Comparison of ENCODE assay signal across 18 cellular contexts in the genomic region with DNA sequence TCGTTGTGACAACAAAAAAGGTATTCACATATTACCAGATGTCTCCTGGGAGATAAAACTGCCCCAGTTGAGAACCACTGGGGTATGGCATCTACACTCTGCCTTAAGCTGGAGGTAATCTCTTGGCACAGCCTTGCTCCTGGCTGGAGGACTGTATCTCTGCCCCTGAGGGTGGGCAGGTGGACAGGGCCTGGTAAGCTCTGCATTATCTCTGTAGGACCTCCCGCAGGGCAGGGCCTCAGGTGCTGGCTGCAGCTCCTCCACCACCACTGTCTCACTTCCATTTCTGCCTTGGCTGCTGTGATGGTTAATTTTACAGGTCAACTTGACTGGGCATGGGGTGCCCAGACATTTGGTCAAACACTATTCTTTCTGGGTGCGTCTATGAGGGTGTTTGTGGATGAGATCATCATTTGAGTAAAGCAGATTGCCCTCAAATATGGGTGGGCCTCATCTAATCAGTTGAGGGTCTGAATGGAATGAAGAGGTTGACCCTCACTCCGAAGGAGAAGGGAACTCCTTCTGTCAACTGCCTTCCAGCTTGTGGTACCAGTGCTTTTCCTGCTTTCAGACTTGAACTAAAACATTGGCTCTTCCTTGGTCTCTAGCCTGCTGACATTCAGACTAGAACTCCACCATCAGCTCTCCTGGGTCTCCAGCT. TPM values are rescaled to one million over a fixed set of nuclear protein-coding genes. Genes with fewer than 3 reads are reported as not detected.
DNase-seq lines count a peak whose midpoint lies in the region; ATAC-seq and TF ChIP-seq lines count a peak whose summit lies in the region.
"Had no signal": no experiment of that assay in that cellular context is flagged by ENCODE, and none has a peak within 500 bp of the region (broad histone marks: within the 10 kb centered on the region; RNA-seq: fewer than 3 reads in every experiment).

No MANE protein-coding gene starts in this region.

- POLR2A ChIA-PET in activated CD4-positive, alpha-beta memory T cell treated with anti-CD3 and anti-CD28 coated beads, Interleukin-2, amount 10 ng/mL, durations not matched to agents 7 days and 5 days (lab: Charles Lee) = no interaction called here
- POLR2A ChIA-PET in activated CD4-positive, alpha-beta memory T cell treated with anti-CD3 and anti-CD28 coated beads for 36 hours (lab: Charles Lee) = no interaction called here

- no peak overlapping the region for H3K27ac Mint-ChIP-seq in activated CD4-positive, alpha-beta memory T cell treated with anti-CD3 and anti-CD28 coated beads, Interleukin-2, amount 10 ng/mL, durations not matched to agents 7 days and 5 days
- no peak overlapping the region for H3K27ac Mint-ChIP-seq in activated CD4-positive, alpha-beta memory T cell treated with anti-CD3 and anti-CD28 coated beads for 36 hours
- no peak overlapping the region for H3K27ac Mint-ChIP-seq in natural killer cell treated with Interleukin-12 subunit alpha and Interleukin-12 subunit beta and Interleukin-15 and Interleukin-18, amount 100 ng/mL, for 72 hours
- H3K27ac Mint-ChIP-seq in natural killer cell = no peak overlapping the region
- H3K27ac Mint-ChIP-seq: CD14-positive monocyte; CD8-positive, alpha-beta T cell; HFFc6 had no signal

- H3K9me3 Mint-ChIP-seq in activated CD4-positive, alpha-beta memory T cell treated with anti-CD3 and anti-CD28 coated beads, Interleukin-2, amount 10 ng/mL, durations not matched to agents 7 days and 5 days = no peaks in the 10 kb centered on the region
- no peaks in the 10 kb centered on the region for H3K9me3 Mint-ChIP-seq in activated CD4-positive, alpha-beta memory T cell treated with anti-CD3 and anti-CD28 coated beads for 36 hours
- no peaks in the 10 kb centered on the region for H3K9me3 Mint-ChIP-seq in natural killer cell treated with Interleukin-12 subunit alpha and Interleukin-12 subunit beta and Interleukin-15 and Interleukin-18, amount 100 ng/mL, for 72 hours
- no peaks in the 10 kb centered on the region for H3K9me3 Mint-ChIP-seq in natural killer cell
- H3K9me3 Mint-ChIP-seq: CD8-positive, alpha-beta T cell; HFFc6 had no signal

- 75% methylated on average over 4 of the region's 4 CpGs for WGBS in hepatocyte (ENCODE audit: low lambda C conversion rate, missing lambda C conversion rate)

- no peak overlapping the region for H2AFZ ChIP-seq in hepatocyte

- CTCF ChIA-PET in activated CD4-positive, alpha-beta memory T cell treated with anti-CD3 and anti-CD28 coated beads, Interleukin-2, amount 10 ng/mL, durations not matched to agents 7 days and 5 days (lab: Charles Lee) = interaction anchor here (0.7 kb wide), 1 partner anchor 166 kb away, joined by 3 read pairs; no protein-coding TSS in a partner anchor
- CTCF ChIA-PET in activated CD4-positive, alpha-beta memory T cell treated with anti-CD3 and anti-CD28 coated beads for 36 hours (lab: Charles Lee) = interaction anchor here (0.8 kb wide), 1 partner anchor 64 kb away, joined by 3 read pairs; no protein-coding TSS in a partner anchor

- no peaks in the 10 kb centered on the region for H3K36me3 Mint-ChIP-seq in activated CD4-positive, alpha-beta memory T cell treated with anti-CD3 and anti-CD28 coated beads, Interleukin-2, amount 10 ng/mL, durations not matched to agents 7 days and 5 days (ENCODE audit: low read depth)
- no peaks in the 10 kb centered on the region for H3K36me3 Mint-ChIP-seq in activated CD4-positive, alpha-beta memory T cell treated with anti-CD3 and anti-CD28 coated beads for 36 hours
- H3K36me3 Mint-ChIP-seq in natural killer cell treated with Interleukin-12 subunit alpha and Interleukin-12 subunit beta and Interleukin-15 and Interleukin-18, amount 100 ng/mL, for 72 hours = no peaks in the 10 kb centered on the region
- no peaks in the 10 kb centered on the region for H3K36me3 Mint-ChIP-seq in natural killer cell
- H3K36me3 Mint-ChIP-seq: CD14-positive monocyte; CD8-positive, alpha-beta T cell had no signal

- H4K20me1 ChIP-seq in hepatocyte (ENCODE audit: insufficient read depth, poor library complexity, severe bottlenecking) = no peaks in the 10 kb centered on the region

- H3K4me3 ChIP-seq in vagina (no peak overlapping the region), hepatocyte (no peak overlapping the region)
- H3K4me3 ChIP-seq: HAP-1 had no signal

- H3K4me1 ChIP-seq in vagina (peaks cover 5% of the 10 kb centered on the region), hepatocyte (ENCODE audit: insufficient read depth) (no peaks in the 10 kb centered on the region)
- H3K4me1 ChIP-seq: HAP-1 had no signal

- H3K9me3 ChIP-seq in vagina (no peaks in the 10 kb centered on the region), hepatocyte (ENCODE audit: low read depth) (no peaks in the 10 kb centered on the region)
- H3K9me3 ChIP-seq: Caco-2, HAP-1 had no signal

- no peak overlapping the region for H3K4me2 ChIP-seq in hepatocyte

- H3K27me3 Mint-ChIP-seq in activated CD4-positive, alpha-beta memory T cell treated with anti-CD3 and anti-CD28 coated beads, Interleukin-2, amount 10 ng/mL, durations not matched to agents 7 days and 5 days = peaks cover 21% of the 10 kb centered on the region
- H3K27me3 Mint-ChIP-seq in activated CD4-positive, alpha-beta memory T cell treated with anti-CD3 and anti-CD28 coated beads for 36 hours = peaks cover 17% of the 10 kb centered on the region
- peaks cover 16 to 25% of the 10 kb centered on the region in 2 donors for H3K27me3 Mint-ChIP-seq in natural killer cell treated with Interleukin-12 subunit alpha and Interleukin-12 subunit beta and Interleukin-15 and Interleukin-18, amount 100 ng/mL, for 72 hours
- H3K27me3 Mint-ChIP-seq in natural killer cell (ENCODE audit: low read depth in 2 of 2) = peaks cover 14 to 15% of the 10 kb centered on the region in 2 donors

- TF ChIP-seq CTCF in natural killer cell (IDR thresholded peaks at IDR 0.05) (no peak), vagina (IDR thresholded peaks at IDR 0.05) (no peak), hepatocyte (IDR thresholded peaks at IDR 0.05; ENCODE audit: poor library complexity) (no peak)

- H3K79me2 ChIP-seq in hepatocyte = no peaks in the 10 kb centered on the region

- H3K4me3 Mint-ChIP-seq in activated CD4-positive, alpha-beta memory T cell treated with anti-CD3 and anti-CD28 coated beads, Interleukin-2, amount 10 ng/mL, durations not matched to agents 7 days and 5 days = no peak overlapping the region
- no peak overlapping the region for H3K4me3 Mint-ChIP-seq in activated CD4-positive, alpha-beta memory T cell treated with anti-CD3 and anti-CD28 coated beads for 36 hours
- H3K4me3 Mint-ChIP-seq in natural killer cell treated with Interleukin-12 subunit alpha and Interleukin-12 subunit beta and Interleukin-15 and Interleukin-18, amount 100 ng/mL, for 72 hours = no peak overlapping the region
- no peak overlapping the region for H3K4me3 Mint-ChIP-seq in natural killer cell
- H3K4me3 Mint-ChIP-seq: CD14-positive monocyte; CD8-positive, alpha-beta T cell; HFFc6 had no signal

- H3K27ac ChIP-seq in vagina (no peak overlapping the region), hepatocyte (no peak overlapping the region)
- H3K27ac ChIP-seq: 22Rv1 had no signal

- intact Hi-C loops in activated CD4-positive, alpha-beta memory T cell treated with anti-CD3 and anti-CD28 coated beads for 36 hours (cut with micrococcal nuclease) = no loop called here
- intact Hi-C loops in natural killer cell (cut with micrococcal nuclease) = no loop called here
- intact Hi-C loops in vagina (cut with DNase I) = no loop called here

- DNase-seq in activated CD4-positive, alpha-beta memory T cell treated with anti-CD3 and anti-CD28 coated beads, Interleukin-2, amount 10 ng/mL, durations not matched to agents 7 days and 5 days = peak; percentile 15
- no peak for DNase-seq in activated CD4-positive, alpha-beta memory T cell treated with anti-CD3 and anti-CD28 coated beads for 36 hours
- DNase-seq in natural killer cell treated with Interleukin-12 subunit alpha and Interleukin-12 subunit beta and Interleukin-15 and Interleukin-18, amount 100 ng/mL, for 72 hours (ENCODE audit: low spot score) = no peak
- DNase-seq in natural killer cell (no peak), islet precursor cell (peak; percentile 21), vagina (ENCODE audit: extremely low spot score in 2 of 2) (peak; percentile 32 to 72), hepatocyte (ENCODE audit: low spot score) (no peak), cerebellum (ENCODE audit: low spot score) (no peak)
- DNase-seq: Caco-2; CD8-positive, alpha-beta T cell; DMS53; GF-D8; GOT3; HFFc6 had no signal

- H3K36me3 ChIP-seq in vagina = no peaks in the 10 kb centered on the region
- H3K36me3 ChIP-seq in hepatocyte (replicated peaks; ENCODE audit: insufficient read depth, low read depth) = no peaks in the 10 kb centered on the region
- H3K36me3 ChIP-seq: HAP-1 had no signal

- H3K27me3 ChIP-seq in vagina = no peaks in the 10 kb centered on the region
- peaks cover 5% of the 10 kb centered on the region for H3K27me3 ChIP-seq in hepatocyte

- H3K9me2 ChIP-seq in hepatocyte (replicated peaks; ENCODE audit: insufficient read depth) = no peaks in the 10 kb centered on the region

- TF ChIP-seq POLR2A in vagina (IDR thresholded peaks at IDR 0.05) = no peak

- peak; percentile 22 to 51 for ATAC-seq in natural killer cell treated with Interleukin-12 subunit alpha and Interleukin-12 subunit beta and Interleukin-15 and Interleukin-18, amount 100 ng/mL, for 72 hours
- ATAC-seq in natural killer cell = no peak
- ATAC-seq: CD8-positive, alpha-beta T cell had no signal

- H3K4me1 Mint-ChIP-seq in activated CD4-positive, alpha-beta memory T cell treated with anti-CD3 and anti-CD28 coated beads, Interleukin-2, amount 10 ng/mL, durations not matched to agents 7 days and 5 days = no peaks in the 10 kb centered on the region
- H3K4me1 Mint-ChIP-seq in activated CD4-positive, alpha-beta memory T cell treated with anti-CD3 and anti-CD28 coated beads for 36 hours (ENCODE audit: low read depth) = no peaks in the 10 kb centered on the region
- H3K4me1 Mint-ChIP-seq in natural killer cell treated with Interleukin-12 subunit alpha and Interleukin-12 subunit beta and Interleukin-15 and Interleukin-18, amount 100 ng/mL, for 72 hours (ENCODE audit: low read depth in 2 of 2) = peaks cover 0 to under 1% of the 10 kb centered on the region in 2 donors
- H3K4me1 Mint-ChIP-seq in natural killer cell = peaks cover 0 to 1% of the 10 kb centered on the region in 2 donors
- H3K4me1 Mint-ChIP-seq: CD14-positive monocyte had no signal

RNA-seq across cellular contexts. Expression of a gene that starts 9.8 kb away (rescaled TPM):
- total RNA-seq in activated CD4-positive, alpha-beta memory T cell treated with anti-CD3 and anti-CD28 coated beads, Interleukin-2, amount 10 ng/mL, durations not matched to agents 7 days and 5 days = not detected
- total RNA-seq in activated CD4-positive, alpha-beta memory T cell treated with anti-CD3 and anti-CD28 coated beads for 36 hours = not detected
- not detected for total RNA-seq in natural killer cell treated with Interleukin-12 subunit alpha and Interleukin-12 subunit beta and Interleukin-15 and Interleukin-18, amount 100 ng/mL, for 72 hours
- total RNA-seq in natural killer cell = not detected
- 1,938 TPM for total RNA-seq in vagina
- 1.1 and 3.1 TPM in 2 replicates for total RNA-seq in hepatocyte
- polyA plus RNA-seq in hepatocyte = 1.7 and 4.1 TPM in 2 replicates
- 1.3 TPM for total RNA-seq in cerebellum
- total RNA-seq: Caco-2; CD8-positive, alpha-beta T cell; HFFc6 had no signal
- polyA plus RNA-seq: BJ, CD14-positive monocyte had no signal

Comparison
In these comparisons a context has a peak if more than half of its experiments do, and no peak if none do; other contexts are left out.
1. DNase-seq: peak in activated CD4-positive, alpha-beta memory T cell treated with anti-CD3 and anti-CD28 coated beads, Interleukin-2, amount 10 ng/mL, durations not matched to agents 7 days and 5 days (single experiment), islet precursor cell (single experiment) and vagina (2 of 2); none in activated CD4-positive, alpha-beta memory T cell treated with anti-CD3 and anti-CD28 coated beads for 36 hours (single experiment), natural killer cell treated with Interleukin-12 subunit alpha and Interleukin-12 subunit beta and Interleukin-15 and Interleukin-18, amount 100 ng/mL, for 72 hours (single experiment), natural killer cell (single experiment), hepatocyte (single experiment) and cerebellum (single experiment).
2. ATAC-seq: peak in natural killer cell treated with Interleukin-12 subunit alpha and Interleukin-12 subunit beta and Interleukin-15 and Interleukin-18, amount 100 ng/mL, for 72 hours (2 of 2); none in natural killer cell (0 of 3).
3. RNA of a gene that starts 9.8 kb away (total RNA-seq): 1,938 TPM in vagina (single experiment); 1.3 TPM in cerebellum (single experiment), 1.1 to 3.1 TPM in hepatocyte, not detected in activated CD4-positive, alpha-beta memory T cell treated with anti-CD3 and anti-CD28 coated beads, Interleukin-2, amount 10 ng/mL, durations not matched to agents 7 days and 5 days, not detected in activated CD4-positive, alpha-beta memory T cell treated with anti-CD3 and anti-CD28 coated beads for 36 hours, not detected in natural killer cell treated with Interleukin-12 subunit alpha and Interleukin-12 subunit beta and Interleukin-15 and Interleukin-18, amount 100 ng/mL, for 72 hours and not detected in natural killer cell; every median in the first group is over 100 times any median in the second.